ENCODE assay signal across 8 cellular contexts in the genomic region with DNA sequence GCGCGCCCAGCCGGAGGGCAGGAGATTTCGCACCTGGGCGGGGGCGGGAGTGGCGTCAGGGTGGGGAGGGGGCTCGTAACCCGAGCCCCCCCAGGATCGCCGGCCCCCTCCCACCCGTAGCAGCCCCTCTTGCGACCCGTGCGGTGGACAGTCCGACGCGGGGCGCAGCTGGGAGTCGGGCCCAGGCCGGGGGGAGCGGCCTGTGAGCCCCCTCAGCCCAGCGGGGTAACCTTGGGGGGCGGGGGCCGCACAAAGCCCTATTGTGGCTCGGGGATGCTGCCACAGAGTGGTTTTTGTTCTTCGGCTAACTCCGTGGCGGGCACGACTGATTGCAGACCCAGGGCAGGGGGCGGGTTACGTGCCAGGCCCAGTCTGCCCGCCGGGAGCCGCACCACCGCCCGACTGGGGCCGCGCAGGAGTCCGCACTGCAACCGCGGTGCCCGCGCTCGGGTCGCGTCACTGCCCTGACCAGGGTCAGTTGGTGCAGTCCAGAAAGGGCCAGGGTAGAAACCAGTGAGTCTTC. TPM values are rescaled to one million over a fixed set of nuclear protein-coding genes. Genes with fewer than 3 reads are reported as not detected.
DNase-seq lines count a peak whose midpoint lies in the region; ATAC-seq and TF ChIP-seq lines count a peak whose summit lies in the region.

No MANE protein-coding gene starts in this region.

- H3K9me3 ChIP-seq in SJCRH30 (replicated peaks) (no peaks in the 10 kb centered on the region), right lobe of liver (no peaks in the 10 kb centered on the region)

- peak overlapping the region; percentile 71 for H3K4me3 Mint-ChIP-seq in chondrocyte (ENCODE audit: unreplicated experiment)

- intact Hi-C loops in right lobe of liver (cut with DNase I): loop anchor here in 1 of 2 donors (10.0 kb wide), 1 partner anchor 179 kb away; a partner anchor contains a TSS

- no peaks in the 10 kb centered on the region for H3K27me3 Mint-ChIP-seq in chondrocyte (ENCODE audit: low read depth)

- H3K27ac ChIP-seq in SJCRH30 (peak overlapping the region; percentile 80), right lobe of liver (peak overlapping the region in 2 of 3 donors; percentile 71 to 88)

- in situ Hi-C loops in G401 (cut with HindIII; ENCODE audit: low sequenced_read_pairs): no loop called here

- peak; percentile 1 to 19 (median 5) for ATAC-seq in right lobe of liver
- no peak for ATAC-seq in HG03342 (IDR thresholded peaks at IDR 0.05; ENCODE audit: unreplicated experiment)
- no peak for ATAC-seq in HG03045 (IDR thresholded peaks at IDR 0.05; ENCODE audit: unreplicated experiment)

- peak; percentile 25 for DNase-seq in G401 (ENCODE audit: low spot score)
- peak; percentile 28 to 38 for DNase-seq in SJCRH30
- DNase-seq in chondrocyte (ENCODE audit: low spot score): no peak
- DNase-seq in right lobe of liver: peak; percentile 63 to 65 (median 65)
- DNase-seq in stimulated activated CD8-positive, alpha-beta memory T cell treated with anti-CD3 and anti-CD28 coated beads, Interleukin-4, amount 100 ng/mL, for 24 hours (ENCODE audit: low read depth): peak; percentile 5
- no peak for DNase-seq in DMS 273 treated with DMSO at 0.1 percent for 48 hours (lab: John Stamatoyannopoulos, UW)

- H3K9me3 Mint-ChIP-seq in chondrocyte (ENCODE audit: low read depth): no peaks in the 10 kb centered on the region

- 0% methylated on average over 4 of the region's 47 CpGs for WGBS in right lobe of liver (ENCODE audit: insufficient coverage, low coverage, low lambda C conversion rate, missing lambda C conversion rate)

- peaks cover 10% of the 10 kb centered on the region for H3K27me3 ChIP-seq in SJCRH30
- H3K27me3 ChIP-seq in right lobe of liver: no peaks in the 10 kb centered on the region

- H3K4me1 ChIP-seq in SJCRH30: 0 out of 2 replicates have a peak, but pooled peaks cover 4% of the 10 kb centered on the region
- H3K4me1 ChIP-seq in right lobe of liver: peaks cover 0 to 27% (median 8%) of the 10 kb centered on the region in 4 donors

- H3K36me3 ChIP-seq in SJCRH30 (no peaks in the 10 kb centered on the region), right lobe of liver (no peaks in the 10 kb centered on the region)

- H3K4me3 ChIP-seq in SJCRH30 (peak overlapping the region; percentile 71), right lobe of liver (peak overlapping the region; percentile 64 to 76 (median 72))

- no peak for TF ChIP-seq POLR2A in right lobe of liver (IDR thresholded peaks at IDR 0.05)

- peaks cover 25% of the 10 kb centered on the region for H3K4me1 Mint-ChIP-seq in chondrocyte (ENCODE audit: low read depth)

- no peaks in the 10 kb centered on the region for H3K36me3 Mint-ChIP-seq in chondrocyte (ENCODE audit: low read depth)

- no peak overlapping the region for H3K27ac Mint-ChIP-seq in chondrocyte (ENCODE audit: unreplicated experiment)

- TF ChIP-seq CTCF in chondrocyte (IDR thresholded peaks at IDR 0.05) (no peak), right lobe of liver (IDR thresholded peaks at IDR 0.05) (no peak)

RNA-seq across cellular contexts. Expression of a gene that starts 4.2 kb away (rescaled TPM):
- 103 and 105 TPM in 2 replicates for total RNA-seq in G401 (2014; rRNA removed; shearing (Covaris generic))
- total RNA-seq in SJCRH30 (2014; rRNA removed; shearing (Covaris generic)): 55.5 and 57.2 TPM in 2 replicates
- total RNA-seq in chondrocyte (48.6 to 71.1 TPM (median 52.8 TPM) in 3 replicates), right lobe of liver (10 to 100 TPM; 22.0 to 29.1 (median 26.7) TPM)

RNA-seq across cellular contexts. Expression of a gene that starts 10.6 kb away (rescaled TPM):
- total RNA-seq in G401 (2014; rRNA removed; shearing (Covaris generic)): 0.41 TPM in 1 of 2 replicates, not detected in the other
- total RNA-seq in SJCRH30 (2014; rRNA removed; shearing (Covaris generic)): not detected in 2 replicates
- not detected in 3 replicates for total RNA-seq in chondrocyte
- total RNA-seq in right lobe of liver: not detected

RNA-seq across cellular contexts. Expression of a gene that starts 26.1 kb away (rescaled TPM):
- total RNA-seq in G401 (2014; rRNA removed; shearing (Covaris generic)): 43.8 and 43.9 TPM in 2 replicates
- total RNA-seq in SJCRH30 (2014; rRNA removed; shearing (Covaris generic)): 35.8 and 37.9 TPM in 2 replicates
- total RNA-seq in chondrocyte: 44.1 to 47.0 TPM (median 47.0 TPM) in 3 replicates
- 10 to 100 TPM; 17.6 to 27.1 (median 20.8) TPM for total RNA-seq in right lobe of liver

RNA-seq across cellular contexts. Expression of a gene that starts 30.3 kb away (rescaled TPM):
- 302 and 381 TPM in 2 replicates for total RNA-seq in G401 (2014; rRNA removed; shearing (Covaris generic))
- 297 and 308 TPM in 2 replicates for total RNA-seq in SJCRH30 (2014; rRNA removed; shearing (Covaris generic))
- total RNA-seq in chondrocyte (266 to 309 TPM (median 274 TPM) in 3 replicates), right lobe of liver (100 to 1,000 TPM; 122 to 170 (median 146) TPM)

RNA-seq across cellular contexts. Expression of a gene that starts 54.4 kb away (rescaled TPM):
- 26.6 and 40.0 TPM in 2 replicates for total RNA-seq in G401 (2014; rRNA removed; shearing (Covaris generic))
- total RNA-seq in SJCRH30 (2014; rRNA removed; shearing (Covaris generic)): 50.2 and 53.1 TPM in 2 replicates
- total RNA-seq in chondrocyte (57.1 to 59.7 TPM (median 59.0 TPM) in 3 replicates), right lobe of liver (10 to 100 TPM; 20.3 to 29.2 (median 23.9) TPM)

Comparison
In these comparisons a context has a peak if more than half of its experiments do, and no peak if none do; other contexts are left out.
1. DNase-seq: peak in G401 (single experiment), SJCRH30 (2 of 2), right lobe of liver (3 of 3) and stimulated activated CD8-positive, alpha-beta memory T cell treated with anti-CD3 and anti-CD28 coated beads, Interleukin-4, amount 100 ng/mL, for 24 hours (single experiment); none in chondrocyte (single experiment) and DMS 273 treated with DMSO at 0.1 percent for 48 hours (single experiment).
2. ATAC-seq: peak in right lobe of liver (4 of 4); none in HG03342 (single experiment) and HG03045 (single experiment).